Comparison of ENCODE assay signal across 1 cellular context in genomic region chr7:6845971-6846449, GRCh38.
TF ChIP-seq lines count a peak whose summit lies in the region.

No MANE protein-coding gene starts in this region.

TF ChIP-seq in K562, 482 proteins besides CTCF, POLR2A, EP300 and RAD21:
- TF ChIP-seq, protein P1, sequence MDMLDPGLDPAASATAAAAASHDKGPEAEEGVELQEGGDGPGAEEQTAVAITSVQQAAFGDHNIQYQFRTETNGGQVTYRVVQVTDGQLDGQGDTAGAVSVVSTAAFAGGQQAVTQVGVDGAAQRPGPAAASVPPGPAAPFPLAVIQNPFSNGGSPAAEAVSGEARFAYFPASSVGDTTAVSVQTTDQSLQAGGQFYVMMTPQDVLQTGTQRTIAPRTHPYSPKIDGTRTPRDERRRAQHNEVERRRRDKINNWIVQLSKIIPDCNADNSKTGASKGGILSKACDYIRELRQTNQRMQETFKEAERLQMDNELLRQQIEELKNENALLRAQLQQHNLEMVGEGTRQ (CRISPR knock-in tag; IDR thresholded peaks at IDR 0.05), result peak; percentile 63
- TF ChIP-seq USF1 (CRISPR knock-in tag; IDR thresholded peaks at IDR 0.05), result peak; percentile 69
